In genomic region chr18:54946149-54946581, GRCh38 we compare ENCODE assay signal across 1 cellular context.
TF ChIP-seq lines count a peak whose summit lies in the region.

No MANE protein-coding gene starts in this region.

TF ChIP-seq in K562, 482 proteins besides CTCF, POLR2A, EP300 and RAD21 (continued from another document):
- TF ChIP-seq RBM34 (IDR thresholded peaks at IDR 0.05; ENCODE audit: borderline replicate concordance, insufficient read depth, low read length) (no peak), FOSL1 (tag; conservative IDR thresholded peaks at IDR 0.05) (peak; percentile 56), YY1 (IDR thresholded peaks at IDR 0.05; ENCODE audit: borderline replicate concordance in 1 of 3, control insufficient read depth in 1 of 3, extremely low read depth in 1 of 3, insufficient read depth in 3 of 3, insufficient read length in 1 of 3, insufficient replicate concordance in 2 of 3, low read depth in 1 of 3, low read length in 2 of 3) (no peak), BRF1 (IDR thresholded peaks at IDR 0.05; ENCODE audit: borderline replicate concordance, extremely low read depth, insufficient read length) (no peak), ZNF184 (CRISPR knock-in tag; IDR thresholded peaks at IDR 0.05) (no peak), BCLAF1 (IDR thresholded peaks at IDR 0.05; ENCODE audit: borderline replicate concordance in 1 of 2, control insufficient read depth in 1 of 2, low read depth in 2 of 2, low read length in 1 of 2) (no peak), MAZ (CRISPR knock-in tag; conservative IDR thresholded peaks at IDR 0.05 in 1 of 2, IDR thresholded peaks at IDR 0.05 in 1 of 2) (peak in 1 of 2 experiments; percentile 16; a peak in 1 of 4 replicates), TAF15 (IDR thresholded peaks at IDR 0.05; ENCODE audit: low read depth, low read length) (no peak), CBFA2T3 (IDR thresholded peaks at IDR 0.05) (peak; percentile 79), ZNF174 (CRISPR knock-in tag; IDR thresholded peaks at IDR 0.05) (no peak), SMARCA4 (IDR thresholded peaks at IDR 0.05) (peak; percentile 73), TAL1 (IDR thresholded peaks at IDR 0.05) (peak; percentile 43; the same call in 1 of the 2 replicates), ETV5 (CRISPR knock-in tag; IDR thresholded peaks at IDR 0.05; ENCODE audit: low read depth) (0 out of 2 replicates have a peak, but pooled peaks have one; percentile 35), ZNF589 (CRISPR knock-in tag; IDR thresholded peaks at IDR 0.05; ENCODE audit: low read depth) (no peak), CREM (IDR thresholded peaks at IDR 0.05; ENCODE audit: low read depth) (peak; percentile 77), PKNOX1 (IDR thresholded peaks at IDR 0.05) (no peak), SMARCE1 (IDR thresholded peaks at IDR 0.05) (peak; percentile 61; the same call in 1 of the 2 replicates)
